ENCODE assay signal across 29 cellular contexts in the genomic region with DNA sequence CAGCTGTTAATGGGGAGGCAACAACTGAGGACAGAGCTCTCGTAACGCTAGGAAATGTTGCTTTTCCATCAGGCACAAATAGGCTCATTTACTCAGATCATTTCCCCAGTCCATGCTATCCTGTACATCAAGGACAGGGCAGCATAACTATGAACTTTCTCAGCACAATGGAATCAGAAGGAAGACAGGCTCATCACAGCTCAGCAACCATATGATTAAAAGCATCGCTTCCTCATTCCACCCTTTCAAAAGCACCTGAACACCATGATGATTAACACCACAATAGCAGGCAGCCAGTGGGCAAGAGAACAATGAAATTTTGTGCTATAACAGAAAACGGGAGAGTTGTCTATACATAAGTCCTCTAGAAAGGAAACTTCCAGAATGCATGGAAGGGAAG.
"Had no signal": no experiment of that assay in that cellular context is flagged by ENCODE, and none has a peak within 500 bp of the region (broad histone marks: within the 10 kb centered on the region; RNA-seq: fewer than 3 reads in every experiment).

No MANE protein-coding gene starts in this region.

- H3K4me3 ChIP-seq: esophagus squamous epithelium, gastroesophageal sphincter, heart right ventricle had no signal

- H3K27me3 Mint-ChIP-seq: activated B cell treated with CpG ODN at 0.5 μM for 24 hours; activated CD8-positive, alpha-beta T cell treated with anti-CD3 and anti-CD28 coated beads for 36 hours; activated naive CD8-positive, alpha-beta T cell; activated T-helper 17 cell treated with anti-CD3 and anti-CD28 coated beads, Interleukin-2, amount 50 U/mL, for 72 hours; T-helper 17 cell had no signal

- H3K27me3 ChIP-seq: brain microvascular endothelial cell, esophagus squamous epithelium, gastroesophageal sphincter had no signal

- H3K4me3 Mint-ChIP-seq: activated B cell treated with CpG ODN at 0.5 μM for 24 hours; activated CD8-positive, alpha-beta T cell treated with anti-CD3 and anti-CD28 coated beads for 36 hours; activated naive CD8-positive, alpha-beta T cell; activated T-cell treated with anti-CD3 and anti-CD28 coated beads, Interleukin-2, amount 50 U/mL, for 4 hours; activated T-helper 17 cell treated with anti-CD3 and anti-CD28 coated beads, Interleukin-2, amount 50 U/mL, for 72 hours; T-helper 17 cell; T-helper 2 cell treated with Interferon-gamma antibody and Interleukin-4, amounts not matched to agents 5 μg/mL and 100 μg/mL, for 36 hours had no signal

- DNase-seq: activated B cell treated with CpG ODN at 0.5 μM for 24 hours; activated CD4-positive, alpha-beta T cell treated with anti-CD3 and anti-CD28 coated beads for 48 hours; activated CD4-positive, alpha-beta T cell treated with anti-CD3 and anti-CD28 coated beads, Interleukin-2, amount 50 U/mL, for 1 hour; activated CD4-positive, alpha-beta T cell treated with anti-CD3 and anti-CD28 coated beads, Interleukin-2, amount 50 U/mL, for 48 hours; activated CD8-positive, alpha-beta memory T cell treated with anti-CD3 and anti-CD28 coated beads for 24 hours; activated CD8-positive, alpha-beta T cell treated with anti-CD3 and anti-CD28 coated beads for 36 hours; activated effector memory CD4-positive, alpha-beta T cell treated with Interleukin-2 at 50 U/mL for 16 hours; activated gamma-delta T cell treated with Interleukin-2 at 50 U/mL for 16 hours; activated naive CD4-positive, alpha-beta T cell treated with anti-CD3 and anti-CD28 coated beads, Interleukin-2, amount 50 U/mL, for 16 hours; activated naive CD4-positive, alpha-beta T cell treated with Interleukin-2 at 50 U/mL for 16 hours; activated T-cell treated with anti-CD3 and anti-CD28 coated beads, Interleukin-2, amount 50 U/mL, for 4 hours; amniotic stem cell; anterior cingulate cortex; brain microvascular endothelial cell; caudate nucleus; cortex of kidney; effector CD8-positive, alpha-beta T cell; esophagus squamous epithelium; foreskin melanocyte; heart right ventricle; T-helper 1 cell; T-helper 17 cell; T1000; WERI-Rb-1 had no signal

- ATAC-seq: activated CD4-positive, CD25-positive, alpha-beta regulatory T cell treated with anti-CD3 and anti-CD28 coated beads, Interleukin-2, amount 50 U/mL, for 24 hours; activated CD8-positive, alpha-beta T cell treated with anti-CD3 and anti-CD28 coated beads for 36 hours; activated T-cell treated with anti-CD3 and anti-CD28 coated beads, Interleukin-2, amount 50 U/mL, for 4 hours; activated T-helper 17 cell treated with anti-CD3 and anti-CD28 coated beads, Interleukin-2, amount 50 U/mL, for 72 hours; gastroesophageal sphincter; heart right ventricle; T-helper 17 cell had no signal

- H3K36me3 ChIP-seq: brain microvascular endothelial cell, esophagus squamous epithelium, gastroesophageal sphincter, heart right ventricle, WERI-Rb-1 had no signal

- H3K4me1 ChIP-seq: esophagus squamous epithelium, gastroesophageal sphincter, heart right ventricle had no signal

- H3K4me1 Mint-ChIP-seq: activated B cell treated with CpG ODN at 0.5 μM for 24 hours; activated T-helper 17 cell treated with anti-CD3 and anti-CD28 coated beads, Interleukin-2, amount 50 U/mL, for 72 hours; T-helper 17 cell had no signal

- H3K9me3 ChIP-seq: esophagus squamous epithelium, gastroesophageal sphincter, heart right ventricle had no signal

- H3K27ac ChIP-seq: brain microvascular endothelial cell, esophagus squamous epithelium, gastroesophageal sphincter, heart right ventricle, WERI-Rb-1 had no signal

- H3K36me3 Mint-ChIP-seq: activated naive CD8-positive, alpha-beta T cell had no signal

- H3K9me3 Mint-ChIP-seq: activated B cell treated with CpG ODN at 0.5 μM for 24 hours; activated CD8-positive, alpha-beta T cell treated with anti-CD3 and anti-CD28 coated beads for 36 hours; activated T-cell treated with anti-CD3 and anti-CD28 coated beads, Interleukin-2, amount 50 U/mL, for 4 hours; activated T-helper 17 cell treated with anti-CD3 and anti-CD28 coated beads, Interleukin-2, amount 50 U/mL, for 72 hours; T-helper 2 cell treated with Interferon-gamma antibody and Interleukin-4, amounts not matched to agents 5 μg/mL and 100 μg/mL, for 36 hours had no signal

- H3K27ac Mint-ChIP-seq: activated B cell treated with CpG ODN at 0.5 μM for 24 hours; activated CD8-positive, alpha-beta T cell treated with anti-CD3 and anti-CD28 coated beads for 36 hours; activated naive CD8-positive, alpha-beta T cell; activated T-helper 17 cell treated with anti-CD3 and anti-CD28 coated beads, Interleukin-2, amount 50 U/mL, for 72 hours; T-helper 17 cell; T-helper 2 cell treated with Interferon-gamma antibody and Interleukin-4, amounts not matched to agents 5 μg/mL and 100 μg/mL, for 36 hours had no signal
